10 cellular contexts compared by ENCODE assay signal in genomic region chr12:28024231-28024995, GRCh38. TPM values are rescaled to one million over a fixed set of nuclear protein-coding genes. Genes with fewer than 3 reads are reported as not detected.
DNase-seq lines count a peak whose midpoint lies in the region; ATAC-seq and TF ChIP-seq lines count a peak whose summit lies in the region.
"Had no signal": no experiment of that assay in that cellular context is flagged by ENCODE, and none has a peak within 500 bp of the region (broad histone marks: within the 10 kb centered on the region; RNA-seq: fewer than 3 reads in every experiment).

No MANE protein-coding gene starts in this region.

- H3K4me1 ChIP-seq in PC-3 (ENCODE audit: insufficient read depth, low read length) (peaks cover 83% of the 10 kb centered on the region), prostate gland (replicated peaks) (no peaks in the 10 kb centered on the region), tibial artery (no peaks in the 10 kb centered on the region)

- H4K20me1 ChIP-seq in PC-3 (ENCODE audit: low read length): no peaks in the 10 kb centered on the region

- POLR2A ChIA-PET in PC-3 (lab: Charles Lee; ENCODE audit: unreplicated experiment): interaction anchor here (0.6 to 1.9 kb wide), 4 partner anchors 14 to 875 kb away, joined by 3 to 30 read pairs (median 8); no protein-coding TSS in a partner anchor

- H3K27ac ChIP-seq in PC-3 (ENCODE audit: low read length): peak overlapping the region; percentile 79
- H3K27ac ChIP-seq in prostate gland: no peak overlapping the region
- no peak overlapping the region for H3K27ac ChIP-seq in tibial artery

- DNase-seq in GM04503 (ENCODE audit: low read depth) (peak; percentile 71), PC-3 (peak; percentile 79), epithelial cell of esophagus (ENCODE audit: low read depth) (peak; percentile 91), retinal pigment epithelial cell (ENCODE audit: low read depth) (peak; percentile 21), prostate gland (ENCODE audit: low spot score) (no peak), SIG-M5 (lab: John Stamatoyannopoulos, UW) (no peak), tibial artery (no peak)
- DNase-seq: natural killer cell, NCI-H2171 had no signal

- peak overlapping the region; percentile 39 for H3K4me2 ChIP-seq in PC-3 (ENCODE audit: low read length)

- no peak overlapping the region for H2AFZ ChIP-seq in PC-3 (ENCODE audit: low read length)

- BruUV-seq in PC-3 (replicated peaks; lab: Mats Ljungman, UMichigan): no TSS peak

- peaks cover 33% of the 10 kb centered on the region for H3F3A ChIP-seq in PC-3 (ENCODE audit: low read length, unreplicated experiment)

- intact Hi-C loops in PC-3 (cut with micrococcal nuclease) (loop anchor here (5.0 kb wide), 1 partner anchor 628 kb away; no protein-coding TSS in a partner anchor), prostate gland (cut with DNase I) (no loop called here), tibial artery (cut with DNase I; ENCODE audit: low total_unique reads) (no loop called here)

- H3K36me3 ChIP-seq in PC-3 (ENCODE audit: low read depth, low read length) (no peaks in the 10 kb centered on the region; the same call in 1 of the 2 replicates), prostate gland (no peaks in the 10 kb centered on the region), tibial artery (no peaks in the 10 kb centered on the region)

- WGBS in prostate gland: 82% methylated on average over 3 of the region's 3 CpGs

- TF ChIP-seq CTCF in PC-3 (conservative IDR thresholded peaks at IDR 0.05; ENCODE audit: low read depth, low read length) (no peak), epithelial cell of esophagus (IDR thresholded peaks at IDR 0.05; ENCODE audit: insufficient read depth, low read depth, low read length, missing control alignments) (no peak), retinal pigment epithelial cell (conservative IDR thresholded peaks at IDR 0.05; ENCODE audit: low read depth, low read length) (no peak), prostate gland (IDR thresholded peaks at IDR 0.05) (no peak), tibial artery (IDR thresholded peaks at IDR 0.05) (no peak)

- H3K27me3 ChIP-seq in PC-3 (ENCODE audit: low read length): no peaks in the 10 kb centered on the region
- no peaks in the 10 kb centered on the region for H3K27me3 ChIP-seq in prostate gland (replicated peaks; ENCODE audit: insufficient read depth)
- H3K27me3 ChIP-seq in tibial artery: no peaks in the 10 kb centered on the region

- H3K79me2 ChIP-seq in PC-3 (ENCODE audit: low read length): no peaks in the 10 kb centered on the region

- ATAC-seq in PC-3: no peak
- ATAC-seq: natural killer cell, Panc1 had no signal

- H3K4me3 ChIP-seq in PC-3 (ENCODE audit: low read length) (no peak overlapping the region), epithelial cell of esophagus (ENCODE audit: low read length) (no peak overlapping the region), retinal pigment epithelial cell (ENCODE audit: low read length) (no peak overlapping the region), prostate gland (no peak overlapping the region), tibial artery (no peak overlapping the region)

- TF ChIP-seq POLR2A in prostate gland (IDR thresholded peaks at IDR 0.05): no peak

- H3K9me3 ChIP-seq in PC-3 (ENCODE audit: low read length) (no peaks in the 10 kb centered on the region), prostate gland (no peaks in the 10 kb centered on the region), tibial artery (no peaks in the 10 kb centered on the region)

- H3K9ac ChIP-seq in PC-3 (ENCODE audit: low read length): peak overlapping the region; percentile 76

- CTCF ChIA-PET in PC-3 (lab: Charles Lee): interaction anchor here (1.6 to 4.5 kb wide), 2 partner anchors 54 to 848 kb away, joined by 11 to 58 read pairs; no protein-coding TSS in a partner anchor

- no peaks in the 10 kb centered on the region for H3K9me2 ChIP-seq in PC-3 (replicated peaks; ENCODE audit: low read length)

RNA-seq across cellular contexts. Expression of gene PTHLH, which starts 51.9 kb away (rescaled TPM):
- total RNA-seq in PC-3 (2014; rRNA removed) (383 and 414 TPM in 2 replicates), prostate gland (under 1 TPM; 0.51 to 0.64 TPM)
- total RNA-seq: natural killer cell had no signal

Comparison
In these comparisons a context has a peak if more than half of its experiments do, and no peak if none do; other contexts are left out.
1. DNase-seq: peak in GM04503 (single experiment), PC-3 (single experiment), epithelial cell of esophagus (single experiment) and retinal pigment epithelial cell (single experiment); none in prostate gland (single experiment), SIG-M5 (single experiment) and tibial artery (0 of 2).
2. RNA of gene PTHLH, which starts 51.9 kb away (total RNA-seq): 383 to 414 TPM in PC-3; 0.51 to 0.64 TPM in prostate gland; every median in the first group is over 100 times any median in the second.